Comparison of ENCODE assay signal across 11 cellular contexts in the genomic region with DNA sequence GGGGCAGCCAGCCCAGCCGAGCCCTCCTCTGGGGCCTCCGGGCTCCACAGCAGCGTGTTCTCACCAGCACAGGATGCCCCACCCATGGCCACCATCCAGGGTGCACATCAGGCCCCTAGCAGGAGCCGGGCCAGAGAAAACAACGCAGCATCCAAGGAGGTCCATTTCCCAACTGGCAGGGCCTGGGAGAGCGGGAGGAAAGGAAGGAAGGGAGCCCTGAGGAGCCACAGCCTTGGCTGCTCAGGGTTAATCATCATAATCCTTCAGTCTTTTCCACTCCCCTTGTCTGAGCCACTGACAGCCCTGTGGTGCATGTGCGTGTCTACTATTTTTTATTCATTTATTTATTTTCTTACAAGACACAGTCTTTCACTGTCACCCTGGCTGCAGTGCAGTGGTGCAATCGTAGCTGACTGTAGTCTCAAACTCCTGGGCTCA. TPM values are rescaled to one million over a fixed set of nuclear protein-coding genes. Genes with fewer than 3 reads are reported as not detected.
A peak's percentile ranks its signal among the peaks of the same experiment; 100 is the strongest.
DNase-seq lines count a peak whose midpoint lies in the region; ATAC-seq and TF ChIP-seq lines count a peak whose summit lies in the region.
"Had no signal": no experiment of that assay in that cellular context is flagged by ENCODE, and none has a peak within 500 bp of the region (broad histone marks: within the 10 kb centered on the region; RNA-seq: fewer than 3 reads in every experiment).

No MANE protein-coding gene starts in this region.

- H3K4me3 ChIP-seq in epithelial cell of esophagus (ENCODE audit: low read length) (no peak overlapping the region), uterus (no peak overlapping the region), BE2C (ENCODE audit: low read depth, low read length) (no peak overlapping the region)

- no peaks in the 10 kb centered on the region for H3K9me3 ChIP-seq in uterus
- H3K9me3 ChIP-seq in BE2C, result no peaks in the 10 kb centered on the region

- intact Hi-C loops in uterus (cut with DNase I; ENCODE audit: low total_unique reads), result no loop called here

- no peak for ATAC-seq in HG02973 (IDR thresholded peaks at IDR 0.05; ENCODE audit: unreplicated experiment)

- TF ChIP-seq POLR2A in uterus (IDR thresholded peaks at IDR 0.05), result no peak

- TF ChIP-seq CTCF in epithelial cell of esophagus (IDR thresholded peaks at IDR 0.05; ENCODE audit: insufficient read depth, low read depth, low read length, missing control alignments) (no peak), uterus (IDR thresholded peaks at IDR 0.05) (no peak), BE2C (IDR thresholded peaks at IDR 0.05; ENCODE audit: low read depth, low read length) (no peak)

- H3K4me1 ChIP-seq in uterus (peaks cover 0 to 6% of the 10 kb centered on the region in 2 donors), BE2C (no peaks in the 10 kb centered on the region)

- H3K36me3 ChIP-seq in uterus, result no peaks in the 10 kb centered on the region
- no peaks in the 10 kb centered on the region for H3K36me3 ChIP-seq in BE2C

- H3K27ac ChIP-seq in uterus, result peak overlapping the region; percentile 43 to 77

- H3K27me3 ChIP-seq in uterus (no peaks in the 10 kb centered on the region), BE2C (peaks cover 12% of the 10 kb centered on the region)

- DNase-seq in NCI-H226, result peak; percentile 24
- peak; percentile 19 for DNase-seq in epithelial cell of esophagus (ENCODE audit: low read depth)
- peak; percentile 65 to 66 for DNase-seq in lung microvascular endothelial cell (ENCODE audit: low read depth in 2 of 2)
- DNase-seq in uterus, result peak; percentile 67 to 87
- no peak for DNase-seq in BE2C
- no peak for DNase-seq in nucleus accumbens (lab: John Stamatoyannopoulos, UW)
- DNase-seq: activated CD4-positive, alpha-beta T cell treated with anti-CD3 and anti-CD28 coated beads for 48 hours; MM.1S had no signal

RNA-seq across cellular contexts. Expression of gene PLAC9, which starts 3.6 kb away (rescaled TPM):
- total RNA-seq in lung microvascular endothelial cell (0.40 and 2.0 TPM in 2 replicates), uterus (10 to 100 TPM; 24.5 to 91.7 (median 30.2) TPM)
- not detected for polyA plus RNA-seq in BE2C (2012; ENCODE audit: insufficient read depth, insufficient read length, low read depth)
- total RNA-seq: bronchial epithelial cell, renal cortical epithelial cell had no signal

RNA-seq across cellular contexts. Expression of gene TMEM254, which starts 57.7 kb away (rescaled TPM):
- total RNA-seq in lung microvascular endothelial cell (1.8 and 2.4 TPM in 2 replicates), uterus (10 to 100 TPM in 1 of 4 donors, 1 to 10 TPM in 3; 1.5 to 14.0 (median 6.1) TPM)
- 7.6 TPM for polyA plus RNA-seq in BE2C (2012; ENCODE audit: insufficient read depth, insufficient read length, low read depth)

Comparison
In these comparisons a context has a peak if more than half of its experiments do, and no peak if none do; other contexts are left out.
1. DNase-seq: peak in NCI-H226 (single experiment), epithelial cell of esophagus (single experiment), lung microvascular endothelial cell (2 of 2) and uterus (2 of 2); none in BE2C (single experiment) and nucleus accumbens (0 of 56).